In the genomic region with DNA sequence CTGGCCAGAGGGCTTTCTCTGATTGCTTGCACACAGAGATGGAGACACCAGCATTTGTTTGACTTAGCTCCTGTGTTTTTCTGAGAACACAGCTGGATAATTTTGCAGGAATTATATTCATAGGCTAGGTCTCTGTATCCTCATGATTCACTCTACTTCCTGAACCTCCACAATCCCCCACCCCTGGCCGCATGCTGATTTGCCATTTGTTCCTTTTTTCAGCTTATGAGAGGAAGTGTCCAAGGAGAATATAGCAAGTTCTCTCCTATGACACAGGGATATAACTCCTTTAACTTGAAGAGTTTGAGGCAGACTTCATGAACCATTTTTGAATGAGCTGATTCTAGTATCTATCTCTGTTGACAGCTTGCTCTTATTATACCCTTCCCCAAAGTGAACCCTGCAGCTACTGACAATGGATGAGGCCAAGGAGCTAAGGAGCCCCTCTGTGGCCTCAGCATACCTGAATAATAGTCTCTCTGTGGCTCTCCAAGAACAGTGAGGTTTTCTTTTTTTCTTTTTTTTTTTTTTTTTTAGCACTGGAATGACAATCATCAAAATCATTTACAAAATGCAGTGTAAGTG, we compare ENCODE assay signal across 2 cellular contexts.
TF ChIP-seq lines count a peak whose summit lies in the region.

No MANE protein-coding gene starts in this region.

TF ChIP-seq in GM23338, 12 proteins besides CTCF, POLR2A, EP300 and RAD21:
- TF ChIP-seq, protein P1, sequence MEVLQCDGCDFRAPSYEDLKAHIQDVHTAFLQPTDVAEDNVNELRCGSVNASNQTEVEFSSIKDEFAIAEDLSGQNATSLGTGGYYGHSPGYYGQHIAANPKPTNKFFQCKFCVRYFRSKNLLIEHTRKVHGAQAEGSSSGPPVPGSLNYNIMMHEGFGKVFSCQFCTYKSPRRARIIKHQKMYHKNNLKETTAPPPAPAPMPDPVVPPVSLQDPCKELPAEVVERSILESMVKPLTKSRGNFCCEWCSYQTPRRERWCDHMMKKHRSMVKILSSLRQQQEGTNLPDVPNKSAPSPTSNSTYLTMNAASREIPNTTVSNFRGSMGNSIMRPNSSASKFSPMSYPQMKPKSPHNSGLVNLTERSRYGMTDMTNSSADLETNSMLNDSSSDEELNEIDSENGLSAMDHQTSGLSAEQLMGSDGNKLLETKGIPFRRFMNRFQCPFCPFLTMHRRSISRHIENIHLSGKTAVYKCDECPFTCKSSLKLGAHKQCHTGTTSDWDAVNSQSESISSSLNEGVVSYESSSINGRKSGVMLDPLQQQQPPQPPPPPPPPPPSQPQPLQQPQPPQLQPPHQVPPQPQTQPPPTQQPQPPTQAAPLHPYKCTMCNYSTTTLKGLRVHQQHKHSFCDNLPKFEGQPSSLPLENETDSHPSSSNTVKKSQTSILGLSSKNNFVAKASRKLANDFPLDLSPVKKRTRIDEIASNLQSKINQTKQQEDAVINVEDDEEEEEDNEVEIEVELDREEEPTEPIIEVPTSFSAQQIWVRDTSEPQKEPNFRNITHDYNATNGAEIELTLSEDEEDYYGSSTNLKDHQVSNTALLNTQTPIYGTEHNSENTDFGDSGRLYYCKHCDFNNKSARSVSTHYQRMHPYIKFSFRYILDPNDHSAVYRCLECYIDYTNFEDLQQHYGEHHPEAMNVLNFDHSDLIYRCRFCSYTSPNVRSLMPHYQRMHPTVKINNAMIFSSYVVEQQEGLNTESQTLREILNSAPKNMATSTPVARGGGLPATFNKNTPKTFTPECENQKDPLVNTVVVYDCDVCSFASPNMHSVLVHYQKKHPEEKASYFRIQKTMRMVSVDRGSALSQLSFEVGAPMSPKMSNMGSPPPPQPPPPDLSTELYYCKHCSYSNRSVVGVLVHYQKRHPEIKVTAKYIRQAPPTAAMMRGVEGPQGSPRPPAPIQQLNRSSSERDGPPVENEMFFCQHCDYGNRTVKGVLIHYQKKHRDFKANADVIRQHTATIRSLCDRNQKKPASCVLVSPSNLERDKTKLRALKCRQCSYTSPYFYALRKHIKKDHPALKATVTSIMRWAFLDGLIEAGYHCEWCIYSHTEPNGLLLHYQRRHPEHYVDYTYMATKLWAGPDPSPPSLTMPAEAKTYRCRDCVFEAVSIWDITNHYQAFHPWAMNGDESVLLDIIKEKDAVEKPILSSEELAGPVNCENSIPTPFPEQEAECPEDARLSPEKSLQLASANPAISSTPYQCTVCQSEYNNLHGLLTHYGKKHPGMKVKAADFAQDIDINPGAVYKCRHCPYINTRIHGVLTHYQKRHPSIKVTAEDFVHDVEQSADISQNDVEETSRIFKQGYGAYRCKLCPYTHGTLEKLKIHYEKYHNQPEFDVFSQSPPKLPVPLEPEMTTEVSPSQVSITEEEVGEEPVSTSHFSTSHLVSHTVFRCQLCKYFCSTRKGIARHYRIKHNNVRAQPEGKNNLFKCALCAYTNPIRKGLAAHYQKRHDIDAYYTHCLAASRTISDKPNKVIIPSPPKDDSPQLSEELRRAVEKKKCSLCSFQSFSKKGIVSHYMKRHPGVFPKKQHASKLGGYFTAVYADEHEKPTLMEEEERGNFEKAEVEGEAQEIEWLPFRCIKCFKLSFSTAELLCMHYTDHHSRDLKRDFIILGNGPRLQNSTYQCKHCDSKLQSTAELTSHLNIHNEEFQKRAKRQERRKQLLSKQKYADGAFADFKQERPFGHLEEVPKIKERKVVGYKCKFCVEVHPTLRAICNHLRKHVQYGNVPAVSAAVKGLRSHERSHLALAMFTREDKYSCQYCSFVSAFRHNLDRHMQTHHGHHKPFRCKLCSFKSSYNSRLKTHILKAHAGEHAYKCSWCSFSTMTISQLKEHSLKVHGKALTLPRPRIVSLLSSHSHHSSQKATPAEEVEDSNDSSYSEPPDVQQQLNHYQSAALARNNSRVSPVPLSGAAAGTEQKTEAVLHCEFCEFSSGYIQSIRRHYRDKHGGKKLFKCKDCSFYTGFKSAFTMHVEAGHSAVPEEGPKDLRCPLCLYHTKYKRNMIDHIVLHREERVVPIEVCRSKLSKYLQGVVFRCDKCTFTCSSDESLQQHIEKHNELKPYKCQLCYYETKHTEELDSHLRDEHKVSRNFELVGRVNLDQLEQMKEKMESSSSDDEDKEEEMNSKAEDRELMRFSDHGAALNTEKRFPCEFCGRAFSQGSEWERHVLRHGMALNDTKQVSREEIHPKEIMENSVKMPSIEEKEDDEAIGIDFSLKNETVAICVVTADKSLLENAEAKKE (CRISPR knock-in tag; IDR thresholded peaks at IDR 0.05): 0 out of 2 replicates have a peak, but pooled peaks have one; percentile 50
- TF ChIP-seq, protein P2, sequence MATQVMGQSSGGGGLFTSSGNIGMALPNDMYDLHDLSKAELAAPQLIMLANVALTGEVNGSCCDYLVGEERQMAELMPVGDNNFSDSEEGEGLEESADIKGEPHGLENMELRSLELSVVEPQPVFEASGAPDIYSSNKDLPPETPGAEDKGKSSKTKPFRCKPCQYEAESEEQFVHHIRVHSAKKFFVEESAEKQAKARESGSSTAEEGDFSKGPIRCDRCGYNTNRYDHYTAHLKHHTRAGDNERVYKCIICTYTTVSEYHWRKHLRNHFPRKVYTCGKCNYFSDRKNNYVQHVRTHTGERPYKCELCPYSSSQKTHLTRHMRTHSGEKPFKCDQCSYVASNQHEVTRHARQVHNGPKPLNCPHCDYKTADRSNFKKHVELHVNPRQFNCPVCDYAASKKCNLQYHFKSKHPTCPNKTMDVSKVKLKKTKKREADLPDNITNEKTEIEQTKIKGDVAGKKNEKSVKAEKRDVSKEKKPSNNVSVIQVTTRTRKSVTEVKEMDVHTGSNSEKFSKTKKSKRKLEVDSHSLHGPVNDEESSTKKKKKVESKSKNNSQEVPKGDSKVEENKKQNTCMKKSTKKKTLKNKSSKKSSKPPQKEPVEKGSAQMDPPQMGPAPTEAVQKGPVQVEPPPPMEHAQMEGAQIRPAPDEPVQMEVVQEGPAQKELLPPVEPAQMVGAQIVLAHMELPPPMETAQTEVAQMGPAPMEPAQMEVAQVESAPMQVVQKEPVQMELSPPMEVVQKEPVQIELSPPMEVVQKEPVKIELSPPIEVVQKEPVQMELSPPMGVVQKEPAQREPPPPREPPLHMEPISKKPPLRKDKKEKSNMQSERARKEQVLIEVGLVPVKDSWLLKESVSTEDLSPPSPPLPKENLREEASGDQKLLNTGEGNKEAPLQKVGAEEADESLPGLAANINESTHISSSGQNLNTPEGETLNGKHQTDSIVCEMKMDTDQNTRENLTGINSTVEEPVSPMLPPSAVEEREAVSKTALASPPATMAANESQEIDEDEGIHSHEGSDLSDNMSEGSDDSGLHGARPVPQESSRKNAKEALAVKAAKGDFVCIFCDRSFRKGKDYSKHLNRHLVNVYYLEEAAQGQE (IDR thresholded peaks at IDR 0.05; ENCODE audit: unreplicated experiment): no peak
- no peak for TF ChIP-seq NANOG (IDR thresholded peaks at IDR 0.05; ENCODE audit: borderline replicate concordance)
- TF ChIP-seq EZH2 (IDR thresholded peaks at IDR 0.05; ENCODE audit: low read depth, unreplicated experiment): no peak
- no peak for TF ChIP-seq JUNB (IDR thresholded peaks at IDR 0.05; ENCODE audit: unreplicated experiment)

TF ChIP-seq in K562, 482 proteins besides CTCF, POLR2A, EP300 and RAD21:
- TF ChIP-seq MCM2 (IDR thresholded peaks at IDR 0.05; ENCODE audit: low read depth) (no peak), LARP7 (IDR thresholded peaks at IDR 0.05) (no peak), MYBL2 (IDR thresholded peaks at IDR 0.05; ENCODE audit: low read depth) (no peak), MYBL2 (CRISPR knock-in tag; IDR thresholded peaks at IDR 0.05; ENCODE audit: borderline replicate concordance) (no peak), CHD2 (IDR thresholded peaks at IDR 0.05; ENCODE audit: low read depth, low read length) (no peak), NFE2 (IDR thresholded peaks at IDR 0.05; ENCODE audit: low read depth) (no peak), ZNF696 (CRISPR knock-in tag; conservative IDR thresholded peaks at IDR 0.05) (no peak), ZNF717 (CRISPR knock-in tag; IDR thresholded peaks at IDR 0.05) (no peak), ZFP1 (CRISPR knock-in tag; IDR thresholded peaks at IDR 0.05) (no peak), SPI1 (IDR thresholded peaks at IDR 0.05; ENCODE audit: borderline replicate concordance, low read depth, low read length) (peak; percentile 64; the same call in 1 of the 2 replicates), PCBP2 (IDR thresholded peaks at IDR 0.05; ENCODE audit: low read depth, low read length, poor library complexity, severe bottlenecking) (no peak), ZNF347 (CRISPR knock-in tag; IDR thresholded peaks at IDR 0.05; ENCODE audit: low read depth) (no peak), ZNF444 (CRISPR knock-in tag; IDR thresholded peaks at IDR 0.05) (no peak)
- TF ChIP-seq, protein P3, sequence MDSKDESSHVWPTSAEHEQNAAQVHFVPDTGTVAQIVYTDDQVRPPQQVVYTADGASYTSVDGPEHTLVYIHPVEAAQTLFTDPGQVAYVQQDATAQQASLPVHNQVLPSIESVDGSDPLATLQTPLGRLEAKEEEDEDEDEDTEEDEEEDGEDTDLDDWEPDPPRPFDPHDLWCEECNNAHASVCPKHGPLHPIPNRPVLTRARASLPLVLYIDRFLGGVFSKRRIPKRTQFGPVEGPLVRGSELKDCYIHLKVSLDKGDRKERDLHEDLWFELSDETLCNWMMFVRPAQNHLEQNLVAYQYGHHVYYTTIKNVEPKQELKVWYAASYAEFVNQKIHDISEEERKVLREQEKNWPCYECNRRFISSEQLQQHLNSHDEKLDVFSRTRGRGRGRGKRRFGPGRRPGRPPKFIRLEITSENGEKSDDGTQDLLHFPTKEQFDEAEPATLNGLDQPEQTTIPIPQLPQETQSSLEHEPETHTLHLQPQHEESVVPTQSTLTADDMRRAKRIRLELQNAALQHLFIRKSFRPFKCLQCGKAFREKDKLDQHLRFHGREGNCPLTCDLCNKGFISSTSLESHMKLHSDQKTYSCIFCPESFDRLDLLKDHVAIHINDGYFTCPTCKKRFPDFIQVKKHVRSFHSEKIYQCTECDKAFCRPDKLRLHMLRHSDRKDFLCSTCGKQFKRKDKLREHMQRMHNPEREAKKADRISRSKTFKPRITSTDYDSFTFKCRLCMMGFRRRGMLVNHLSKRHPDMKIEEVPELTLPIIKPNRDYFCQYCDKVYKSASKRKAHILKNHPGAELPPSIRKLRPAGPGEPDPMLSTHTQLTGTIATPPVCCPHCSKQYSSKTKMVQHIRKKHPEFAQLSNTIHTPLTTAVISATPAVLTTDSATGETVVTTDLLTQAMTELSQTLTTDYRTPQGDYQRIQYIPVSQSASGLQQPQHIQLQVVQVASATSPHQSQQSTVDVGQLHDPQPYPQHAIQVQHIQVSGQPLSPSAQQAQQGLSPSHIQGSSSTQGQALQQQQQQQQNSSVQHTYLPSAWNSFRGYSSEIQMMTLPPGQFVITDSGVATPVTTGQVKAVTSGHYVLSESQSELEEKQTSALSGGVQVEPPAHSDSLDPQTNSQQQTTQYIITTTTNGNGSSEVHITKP (IDR thresholded peaks at IDR 0.05; ENCODE audit: partially characterized antibody): peak; percentile 72
TF ChIP-seq in K562: peak in this region for 2.
